In genomic region chr6:33860006-33860405, GRCh38 we compare ENCODE assay signal across 1 cellular context.
TF ChIP-seq lines count a peak whose summit lies in the region.

No MANE protein-coding gene starts in this region.

TF ChIP-seq in K562, 482 proteins besides CTCF, POLR2A, EP300 and RAD21:
- TF ChIP-seq CBX5 (IDR thresholded peaks at IDR 0.05; ENCODE audit: borderline replicate concordance, low read depth): no peak
- no peak for TF ChIP-seq DACH1 (IDR thresholded peaks at IDR 0.05; ENCODE audit: partially characterized antibody)
- TF ChIP-seq, protein P1, sequence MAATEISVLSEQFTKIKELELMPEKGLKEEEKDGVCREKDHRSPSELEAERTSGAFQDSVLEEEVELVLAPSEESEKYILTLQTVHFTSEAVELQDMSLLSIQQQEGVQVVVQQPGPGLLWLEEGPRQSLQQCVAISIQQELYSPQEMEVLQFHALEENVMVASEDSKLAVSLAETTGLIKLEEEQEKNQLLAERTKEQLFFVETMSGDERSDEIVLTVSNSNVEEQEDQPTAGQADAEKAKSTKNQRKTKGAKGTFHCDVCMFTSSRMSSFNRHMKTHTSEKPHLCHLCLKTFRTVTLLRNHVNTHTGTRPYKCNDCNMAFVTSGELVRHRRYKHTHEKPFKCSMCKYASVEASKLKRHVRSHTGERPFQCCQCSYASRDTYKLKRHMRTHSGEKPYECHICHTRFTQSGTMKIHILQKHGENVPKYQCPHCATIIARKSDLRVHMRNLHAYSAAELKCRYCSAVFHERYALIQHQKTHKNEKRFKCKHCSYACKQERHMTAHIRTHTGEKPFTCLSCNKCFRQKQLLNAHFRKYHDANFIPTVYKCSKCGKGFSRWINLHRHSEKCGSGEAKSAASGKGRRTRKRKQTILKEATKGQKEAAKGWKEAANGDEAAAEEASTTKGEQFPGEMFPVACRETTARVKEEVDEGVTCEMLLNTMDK (IDR thresholded peaks at IDR 0.05; ENCODE audit: borderline replicate concordance, insufficient read depth, low read depth, low read length, poor library complexity, severe bottlenecking): no peak
- no peak for TF ChIP-seq RBM22 (IDR thresholded peaks at IDR 0.05; ENCODE audit: low read depth, low read length, poor library complexity, severe bottlenecking)
- TF ChIP-seq SRSF3 (IDR thresholded peaks at IDR 0.05; ENCODE audit: insufficient read depth, low read length): no peak
- no peak for TF ChIP-seq TEAD1 (CRISPR knock-in tag; IDR thresholded peaks at IDR 0.05)
- no peak for TF ChIP-seq TAF1 (IDR thresholded peaks at IDR 0.05; ENCODE audit: control insufficient read depth, extremely low read depth, insufficient read depth, low read length, severe bottlenecking)
- no peak for TF ChIP-seq ELK3 (CRISPR knock-in tag; IDR thresholded peaks at IDR 0.05)
- no peak for TF ChIP-seq CCAR2 (IDR thresholded peaks at IDR 0.05; ENCODE audit: low read depth, low read length)
- TF ChIP-seq FOXA3 (CRISPR knock-in tag; conservative IDR thresholded peaks at IDR 0.05 in 1 of 2, IDR thresholded peaks at IDR 0.05 in 1 of 2): no peak
- TF ChIP-seq SMARCA4 (IDR thresholded peaks at IDR 0.05): no peak
- TF ChIP-seq, protein P2, sequence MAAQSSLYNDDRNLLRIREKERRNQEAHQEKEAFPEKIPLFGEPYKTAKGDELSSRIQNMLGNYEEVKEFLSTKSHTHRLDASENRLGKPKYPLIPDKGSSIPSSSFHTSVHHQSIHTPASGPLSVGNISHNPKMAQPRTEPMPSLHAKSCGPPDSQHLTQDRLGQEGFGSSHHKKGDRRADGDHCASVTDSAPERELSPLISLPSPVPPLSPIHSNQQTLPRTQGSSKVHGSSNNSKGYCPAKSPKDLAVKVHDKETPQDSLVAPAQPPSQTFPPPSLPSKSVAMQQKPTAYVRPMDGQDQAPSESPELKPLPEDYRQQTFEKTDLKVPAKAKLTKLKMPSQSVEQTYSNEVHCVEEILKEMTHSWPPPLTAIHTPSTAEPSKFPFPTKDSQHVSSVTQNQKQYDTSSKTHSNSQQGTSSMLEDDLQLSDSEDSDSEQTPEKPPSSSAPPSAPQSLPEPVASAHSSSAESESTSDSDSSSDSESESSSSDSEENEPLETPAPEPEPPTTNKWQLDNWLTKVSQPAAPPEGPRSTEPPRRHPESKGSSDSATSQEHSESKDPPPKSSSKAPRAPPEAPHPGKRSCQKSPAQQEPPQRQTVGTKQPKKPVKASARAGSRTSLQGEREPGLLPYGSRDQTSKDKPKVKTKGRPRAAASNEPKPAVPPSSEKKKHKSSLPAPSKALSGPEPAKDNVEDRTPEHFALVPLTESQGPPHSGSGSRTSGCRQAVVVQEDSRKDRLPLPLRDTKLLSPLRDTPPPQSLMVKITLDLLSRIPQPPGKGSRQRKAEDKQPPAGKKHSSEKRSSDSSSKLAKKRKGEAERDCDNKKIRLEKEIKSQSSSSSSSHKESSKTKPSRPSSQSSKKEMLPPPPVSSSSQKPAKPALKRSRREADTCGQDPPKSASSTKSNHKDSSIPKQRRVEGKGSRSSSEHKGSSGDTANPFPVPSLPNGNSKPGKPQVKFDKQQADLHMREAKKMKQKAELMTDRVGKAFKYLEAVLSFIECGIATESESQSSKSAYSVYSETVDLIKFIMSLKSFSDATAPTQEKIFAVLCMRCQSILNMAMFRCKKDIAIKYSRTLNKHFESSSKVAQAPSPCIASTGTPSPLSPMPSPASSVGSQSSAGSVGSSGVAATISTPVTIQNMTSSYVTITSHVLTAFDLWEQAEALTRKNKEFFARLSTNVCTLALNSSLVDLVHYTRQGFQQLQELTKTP (IDR thresholded peaks at IDR 0.05; ENCODE audit: low read depth in 1 of 2, partially characterized antibody in 2 of 2): no peak
- TF ChIP-seq GABPB1 (CRISPR knock-in tag; IDR thresholded peaks at IDR 0.05): no peak
- no peak for TF ChIP-seq LARP7 (IDR thresholded peaks at IDR 0.05)
